In the genomic region with DNA sequence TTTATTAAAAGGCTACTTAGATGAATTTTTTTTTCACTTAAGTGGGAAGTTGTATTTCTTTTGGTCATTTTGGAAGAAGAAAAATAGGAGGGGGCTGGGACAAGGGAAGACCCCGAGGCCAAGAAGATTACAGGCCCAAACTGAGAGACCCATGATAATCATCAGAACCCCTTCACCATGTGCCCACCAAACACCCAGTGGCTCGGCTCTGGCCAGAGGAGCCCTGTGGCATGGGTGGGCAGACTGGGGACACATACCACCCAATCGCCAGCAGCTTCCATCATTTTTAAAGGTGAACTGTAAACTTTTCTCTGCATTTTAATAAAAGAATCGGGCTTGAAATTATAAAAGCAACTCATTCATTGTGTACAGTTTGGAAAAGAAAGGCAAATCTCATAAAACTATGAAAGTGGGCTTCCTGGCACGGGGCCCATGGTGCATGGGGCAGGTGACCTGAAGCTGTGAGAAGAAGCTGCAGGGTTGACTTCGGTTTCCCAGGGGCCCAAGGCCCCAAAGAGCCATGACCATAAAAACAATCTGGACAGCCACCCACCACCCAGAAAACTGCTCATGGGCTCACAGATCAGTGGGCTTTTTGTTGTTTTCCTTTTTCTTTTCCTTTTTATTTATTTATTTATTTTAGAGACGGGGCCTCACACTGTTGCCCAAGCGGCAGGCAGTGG, we compare ENCODE assay signal across 27 cellular contexts. TPM values are rescaled to one million over a fixed set of nuclear protein-coding genes. Genes with fewer than 3 reads are reported as not detected.
"Had no signal": no experiment of that assay in that cellular context is flagged by ENCODE, and none has a peak within 500 bp of the region (broad histone marks: within the 10 kb centered on the region; RNA-seq: fewer than 3 reads in every experiment).

No MANE protein-coding gene starts in this region.

- H3K27ac ChIP-seq: adrenal gland, body of pancreas, cardiac muscle cell, parathyroid adenoma, upper lobe of left lung had no signal

- H3K4me2 ChIP-seq: smooth muscle cell had no signal

- H3K79me2 ChIP-seq: parathyroid adenoma had no signal

- H3K36me3 ChIP-seq: adrenal gland, cardiac muscle cell, upper lobe of left lung had no signal

- ATAC-seq: activated naive CD4-positive, alpha-beta T cell treated with anti-CD3 and anti-CD28 coated beads, Interleukin-2, amount 50 U/mL, for 72 hours; activated T-helper 17 cell treated with anti-CD3 and anti-CD28 coated beads, Interleukin-2, amount 50 U/mL, for 72 hours; body of pancreas; esophagus mucosa; naive thymus-derived CD4-positive, alpha-beta T cell; stimulated activated memory B cell treated with anti-CD40 and anti-IgM and Interleukin-4, amounts not matched to agents 10 μg/mL and 1 μg/mL and 100 μg/mL, for 72 hours had no signal

- H3K4me3 ChIP-seq: adrenal gland, body of pancreas, cardiac muscle cell, smooth muscle cell, upper lobe of left lung had no signal

- DNase-seq: activated CD4-positive, alpha-beta T cell treated with anti-CD3 and anti-CD28 coated beads, Interleukin-2, amount 10 ng/mL, durations not matched to agents 24 days and 14 days; activated CD4-positive, CD25-positive, alpha-beta regulatory T cell treated with anti-CD3 and anti-CD28 coated beads, Interleukin-2, amount 50 U/mL, for 72 hours; activated CD8-positive, alpha-beta memory T cell treated with anti-CD3 and anti-CD28 coated beads, Interleukin-2, amount 50 U/mL, for 48 hours; activated naive CD4-positive, alpha-beta T cell; activated T-cell treated with anti-CD3 and anti-CD28 coated beads, Interleukin-2, amount 50 U/mL, for 24 hours; foreskin fibroblast; hypothalamus; immature natural killer cell; kidney glomerular epithelial cell; mammary epithelial cell; naive thymus-derived CD4-positive, alpha-beta T cell; stimulated activated CD4-positive, alpha-beta T cell treated with anti-CD3 and anti-CD28 coated beads, Interleukin-1b, Interleukin-23, amount 100 ng/mL, for 48 hours; stimulated activated CD4-positive, alpha-beta T cell treated with anti-CD3 and anti-CD28 coated beads, Interleukin-4, amount 100 ng/mL, for 4 hours; stimulated activated CD8-positive, alpha-beta memory T cell treated with anti-CD3 and anti-CD28 coated beads, Interleukin-4, amount 100 ng/mL, for 48 hours; stimulated activated naive CD8-positive, alpha-beta T cell treated with anti-CD3 and anti-CD28 coated beads, Interleukin-15, amount 100 ng/mL, for 72 hours; substantia nigra; T-helper 2 cell had no signal

- H3K27me3 ChIP-seq: adrenal gland, body of pancreas, cardiac muscle cell, upper lobe of left lung had no signal

- H3K4me1 ChIP-seq: adrenal gland, body of pancreas, parathyroid adenoma, upper lobe of left lung had no signal

- H3K9ac ChIP-seq: parathyroid adenoma had no signal

- H3K9me3 ChIP-seq: adrenal gland, body of pancreas, upper lobe of left lung had no signal

- H2AFZ ChIP-seq: parathyroid adenoma had no signal

RNA-seq across cellular contexts. Expression of a gene that starts 29.4 kb away (rescaled TPM):
- polyA plus RNA-seq: cardiac muscle cell; naive thymus-derived CD4-positive, alpha-beta T cell had no signal
